1 cellular context compared by ENCODE assay signal in the genomic region with DNA sequence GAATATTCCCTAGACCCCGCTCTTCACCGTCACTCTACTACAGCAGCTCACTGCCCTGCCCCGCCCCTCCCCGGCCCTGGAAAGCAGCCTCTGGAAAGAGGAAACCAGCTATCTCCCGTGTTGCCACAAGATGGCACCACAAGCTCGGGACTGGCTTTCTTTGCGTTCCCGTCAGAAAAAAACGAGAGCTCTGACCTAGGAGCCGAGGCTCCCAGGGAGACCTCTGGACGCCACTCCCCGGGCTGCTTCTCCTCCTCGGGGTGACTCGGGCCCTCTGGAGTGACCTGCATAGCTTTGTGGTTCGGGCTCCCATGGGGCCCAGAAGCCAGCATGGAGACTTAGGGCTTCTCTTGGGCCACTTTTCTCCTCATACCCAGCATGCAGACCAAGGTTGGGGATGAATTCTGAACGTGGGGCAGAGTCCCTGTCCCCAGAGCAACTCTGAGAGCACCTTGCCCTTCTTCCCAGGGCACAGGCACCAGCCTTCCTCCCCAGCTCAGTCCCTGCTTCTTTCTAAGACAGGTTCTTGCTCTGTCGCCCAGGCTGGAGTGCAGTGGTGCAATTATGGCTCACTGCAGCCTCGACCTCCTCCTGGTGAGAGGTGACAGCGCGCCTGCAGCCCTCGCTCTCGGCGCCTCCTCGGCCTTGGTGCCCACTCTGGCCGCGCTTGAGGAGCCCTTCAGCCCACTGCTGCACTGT.
A peak's percentile ranks its signal among the peaks of the same experiment; 100 is the strongest.
TF ChIP-seq lines count a peak whose summit lies in the region.

No MANE protein-coding gene starts in this region.

TF ChIP-seq in HepG2, 621 proteins besides CTCF, POLR2A, EP300 and RAD21 (continued from another document):
- TF ChIP-seq ZNF33B (CRISPR knock-in tag; IDR thresholded peaks at IDR 0.05) (0 out of 2 replicates have a peak, but pooled peaks have one; percentile 67), MAZ (IDR thresholded peaks at IDR 0.05; ENCODE audit: borderline replicate concordance, low read depth, low read length) (peak; percentile 38; the same call in 1 of the 2 replicates), MAZ (CRISPR knock-in tag; IDR thresholded peaks at IDR 0.05; ENCODE audit: low read depth) (no peak), BCL6 (CRISPR knock-in tag; IDR thresholded peaks at IDR 0.05) (peak; percentile 58), RELA (CRISPR knock-in tag; IDR thresholded peaks at IDR 0.05) (no peak), POGZ (CRISPR knock-in tag; IDR thresholded peaks at IDR 0.05) (no peak), GABPB1 (CRISPR knock-in tag; IDR thresholded peaks at IDR 0.05) (0 out of 2 replicates have a peak, but pooled peaks have one; percentile 1), HOXA3 (CRISPR knock-in tag; IDR thresholded peaks at IDR 0.05) (0 out of 2 replicates have a peak, but pooled peaks have one; percentile 13), SALL1 (CRISPR knock-in tag; IDR thresholded peaks at IDR 0.05) (peak; percentile 17; the same call in 1 of the 2 replicates), ZNF777 (CRISPR knock-in tag; IDR thresholded peaks at IDR 0.05) (peak; percentile 65; the same call in 1 of the 2 replicates), ZNF850 (CRISPR knock-in tag; conservative IDR thresholded peaks at IDR 0.05) (no peak), SMC3 (IDR thresholded peaks at IDR 0.05; ENCODE audit: low read length) (peak; percentile 74), CREB1 (IDR thresholded peaks at IDR 0.05) (no peak), CREB1 (CRISPR knock-in tag; IDR thresholded peaks at IDR 0.05) (no peak), ZNF572 (CRISPR knock-in tag; IDR thresholded peaks at IDR 0.05) (0 out of 2 replicates have a peak, but pooled peaks have one; percentile 30), ZNF329 (CRISPR knock-in tag; IDR thresholded peaks at IDR 0.05; ENCODE audit: low read depth) (no peak), TOPORS (CRISPR knock-in tag; IDR thresholded peaks at IDR 0.05) (no peak), ZNF451 (CRISPR knock-in tag; IDR thresholded peaks at IDR 0.05) (no peak), NRL (CRISPR knock-in tag; IDR thresholded peaks at IDR 0.05; ENCODE audit: borderline replicate concordance) (0 out of 2 replicates have a peak, but pooled peaks have one; percentile 25), ZEB1 (IDR thresholded peaks at IDR 0.05; ENCODE audit: insufficient replicate concordance, low read depth) (no peak), MBNL3 (CRISPR knock-in tag; conservative IDR thresholded peaks at IDR 0.05) (no peak), ZMYM3 (CRISPR knock-in tag; IDR thresholded peaks at IDR 0.05) (0 out of 2 replicates have a peak, but pooled peaks have one; percentile 13), ELF3 (CRISPR knock-in tag; IDR thresholded peaks at IDR 0.05) (0 out of 2 replicates have a peak, but pooled peaks have one; percentile 23), XRCC5 (optimal IDR thresholded peaks at IDR 0.05; ENCODE audit: low read length) (peak; percentile 36), STAG1 (CRISPR knock-in tag; IDR thresholded peaks at IDR 0.05) (peak; percentile 87), SATB2 (CRISPR knock-in tag; IDR thresholded peaks at IDR 0.05) (no peak)
- TF ChIP-seq, protein P1, sequence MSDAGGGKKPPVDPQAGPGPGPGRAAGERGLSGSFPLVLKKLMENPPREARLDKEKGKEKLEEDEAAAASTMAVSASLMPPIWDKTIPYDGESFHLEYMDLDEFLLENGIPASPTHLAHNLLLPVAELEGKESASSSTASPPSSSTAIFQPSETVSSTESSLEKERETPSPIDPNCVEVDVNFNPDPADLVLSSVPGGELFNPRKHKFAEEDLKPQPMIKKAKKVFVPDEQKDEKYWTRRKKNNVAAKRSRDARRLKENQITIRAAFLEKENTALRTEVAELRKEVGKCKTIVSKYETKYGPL (CRISPR knock-in tag; IDR thresholded peaks at IDR 0.05) = no peak
- TF ChIP-seq, protein P2, sequence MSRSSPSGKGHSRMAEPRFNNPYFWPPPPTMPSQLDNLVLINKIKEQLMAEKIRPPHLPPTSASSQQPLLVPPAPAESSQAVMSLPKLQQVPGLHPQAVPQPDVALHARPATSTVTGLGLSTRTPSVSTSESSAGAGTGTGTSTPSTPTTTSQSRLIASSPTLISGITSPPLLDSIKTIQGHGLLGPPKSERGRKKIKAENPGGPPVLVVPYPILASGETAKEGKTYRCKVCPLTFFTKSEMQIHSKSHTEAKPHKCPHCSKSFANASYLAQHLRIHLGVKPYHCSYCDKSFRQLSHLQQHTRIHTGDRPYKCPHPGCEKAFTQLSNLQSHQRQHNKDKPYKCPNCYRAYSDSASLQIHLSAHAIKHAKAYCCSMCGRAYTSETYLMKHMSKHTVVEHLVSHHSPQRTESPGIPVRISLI (CRISPR knock-in tag; IDR thresholded peaks at IDR 0.05; ENCODE audit: borderline replicate concordance) = peak; percentile 95
- TF ChIP-seq, protein P3, sequence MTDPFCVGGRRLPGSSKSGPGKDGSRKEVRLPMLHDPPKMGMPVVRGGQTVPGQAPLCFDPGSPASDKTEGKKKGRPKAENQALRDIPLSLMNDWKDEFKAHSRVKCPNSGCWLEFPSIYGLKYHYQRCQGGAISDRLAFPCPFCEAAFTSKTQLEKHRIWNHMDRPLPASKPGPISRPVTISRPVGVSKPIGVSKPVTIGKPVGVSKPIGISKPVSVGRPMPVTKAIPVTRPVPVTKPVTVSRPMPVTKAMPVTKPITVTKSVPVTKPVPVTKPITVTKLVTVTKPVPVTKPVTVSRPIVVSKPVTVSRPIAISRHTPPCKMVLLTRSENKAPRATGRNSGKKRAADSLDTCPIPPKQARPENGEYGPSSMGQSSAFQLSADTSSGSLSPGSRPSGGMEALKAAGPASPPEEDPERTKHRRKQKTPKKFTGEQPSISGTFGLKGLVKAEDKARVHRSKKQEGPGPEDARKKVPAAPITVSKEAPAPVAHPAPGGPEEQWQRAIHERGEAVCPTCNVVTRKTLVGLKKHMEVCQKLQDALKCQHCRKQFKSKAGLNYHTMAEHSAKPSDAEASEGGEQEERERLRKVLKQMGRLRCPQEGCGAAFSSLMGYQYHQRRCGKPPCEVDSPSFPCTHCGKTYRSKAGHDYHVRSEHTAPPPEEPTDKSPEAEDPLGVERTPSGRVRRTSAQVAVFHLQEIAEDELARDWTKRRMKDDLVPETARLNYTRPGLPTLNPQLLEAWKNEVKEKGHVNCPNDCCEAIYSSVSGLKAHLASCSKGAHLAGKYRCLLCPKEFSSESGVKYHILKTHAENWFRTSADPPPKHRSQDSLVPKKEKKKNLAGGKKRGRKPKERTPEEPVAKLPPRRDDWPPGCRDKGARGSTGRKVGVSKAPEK (CRISPR knock-in tag; IDR thresholded peaks at IDR 0.05; ENCODE audit: borderline replicate concordance) = 0 out of 2 replicates have a peak, but pooled peaks have one; percentile 61
- TF ChIP-seq, protein P4, sequence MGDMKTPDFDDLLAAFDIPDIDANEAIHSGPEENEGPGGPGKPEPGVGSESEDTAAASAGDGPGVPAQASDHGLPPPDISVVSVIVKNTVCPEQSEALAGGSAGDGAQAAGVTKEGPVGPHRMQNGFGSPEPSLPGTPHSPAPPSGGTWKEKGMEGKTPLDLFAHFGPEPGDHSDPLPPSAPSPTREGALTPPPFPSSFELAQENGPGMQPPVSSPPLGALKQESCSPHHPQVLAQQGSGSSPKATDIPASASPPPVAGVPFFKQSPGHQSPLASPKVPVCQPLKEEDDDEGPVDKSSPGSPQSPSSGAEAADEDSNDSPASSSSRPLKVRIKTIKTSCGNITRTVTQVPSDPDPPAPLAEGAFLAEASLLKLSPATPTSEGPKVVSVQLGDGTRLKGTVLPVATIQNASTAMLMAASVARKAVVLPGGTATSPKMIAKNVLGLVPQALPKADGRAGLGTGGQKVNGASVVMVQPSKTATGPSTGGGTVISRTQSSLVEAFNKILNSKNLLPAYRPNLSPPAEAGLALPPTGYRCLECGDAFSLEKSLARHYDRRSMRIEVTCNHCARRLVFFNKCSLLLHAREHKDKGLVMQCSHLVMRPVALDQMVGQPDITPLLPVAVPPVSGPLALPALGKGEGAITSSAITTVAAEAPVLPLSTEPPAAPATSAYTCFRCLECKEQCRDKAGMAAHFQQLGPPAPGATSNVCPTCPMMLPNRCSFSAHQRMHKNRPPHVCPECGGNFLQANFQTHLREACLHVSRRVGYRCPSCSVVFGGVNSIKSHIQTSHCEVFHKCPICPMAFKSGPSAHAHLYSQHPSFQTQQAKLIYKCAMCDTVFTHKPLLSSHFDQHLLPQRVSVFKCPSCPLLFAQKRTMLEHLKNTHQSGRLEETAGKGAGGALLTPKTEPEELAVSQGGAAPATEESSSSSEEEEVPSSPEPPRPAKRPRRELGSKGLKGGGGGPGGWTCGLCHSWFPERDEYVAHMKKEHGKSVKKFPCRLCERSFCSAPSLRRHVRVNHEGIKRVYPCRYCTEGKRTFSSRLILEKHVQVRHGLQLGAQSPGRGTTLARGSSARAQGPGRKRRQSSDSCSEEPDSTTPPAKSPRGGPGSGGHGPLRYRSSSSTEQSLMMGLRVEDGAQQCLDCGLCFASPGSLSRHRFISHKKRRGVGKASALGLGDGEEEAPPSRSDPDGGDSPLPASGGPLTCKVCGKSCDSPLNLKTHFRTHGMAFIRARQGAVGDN (CRISPR knock-in tag; IDR thresholded peaks at IDR 0.05) = peak; percentile 46; the same call in 1 of the 2 replicates
- TF ChIP-seq, protein P5, sequence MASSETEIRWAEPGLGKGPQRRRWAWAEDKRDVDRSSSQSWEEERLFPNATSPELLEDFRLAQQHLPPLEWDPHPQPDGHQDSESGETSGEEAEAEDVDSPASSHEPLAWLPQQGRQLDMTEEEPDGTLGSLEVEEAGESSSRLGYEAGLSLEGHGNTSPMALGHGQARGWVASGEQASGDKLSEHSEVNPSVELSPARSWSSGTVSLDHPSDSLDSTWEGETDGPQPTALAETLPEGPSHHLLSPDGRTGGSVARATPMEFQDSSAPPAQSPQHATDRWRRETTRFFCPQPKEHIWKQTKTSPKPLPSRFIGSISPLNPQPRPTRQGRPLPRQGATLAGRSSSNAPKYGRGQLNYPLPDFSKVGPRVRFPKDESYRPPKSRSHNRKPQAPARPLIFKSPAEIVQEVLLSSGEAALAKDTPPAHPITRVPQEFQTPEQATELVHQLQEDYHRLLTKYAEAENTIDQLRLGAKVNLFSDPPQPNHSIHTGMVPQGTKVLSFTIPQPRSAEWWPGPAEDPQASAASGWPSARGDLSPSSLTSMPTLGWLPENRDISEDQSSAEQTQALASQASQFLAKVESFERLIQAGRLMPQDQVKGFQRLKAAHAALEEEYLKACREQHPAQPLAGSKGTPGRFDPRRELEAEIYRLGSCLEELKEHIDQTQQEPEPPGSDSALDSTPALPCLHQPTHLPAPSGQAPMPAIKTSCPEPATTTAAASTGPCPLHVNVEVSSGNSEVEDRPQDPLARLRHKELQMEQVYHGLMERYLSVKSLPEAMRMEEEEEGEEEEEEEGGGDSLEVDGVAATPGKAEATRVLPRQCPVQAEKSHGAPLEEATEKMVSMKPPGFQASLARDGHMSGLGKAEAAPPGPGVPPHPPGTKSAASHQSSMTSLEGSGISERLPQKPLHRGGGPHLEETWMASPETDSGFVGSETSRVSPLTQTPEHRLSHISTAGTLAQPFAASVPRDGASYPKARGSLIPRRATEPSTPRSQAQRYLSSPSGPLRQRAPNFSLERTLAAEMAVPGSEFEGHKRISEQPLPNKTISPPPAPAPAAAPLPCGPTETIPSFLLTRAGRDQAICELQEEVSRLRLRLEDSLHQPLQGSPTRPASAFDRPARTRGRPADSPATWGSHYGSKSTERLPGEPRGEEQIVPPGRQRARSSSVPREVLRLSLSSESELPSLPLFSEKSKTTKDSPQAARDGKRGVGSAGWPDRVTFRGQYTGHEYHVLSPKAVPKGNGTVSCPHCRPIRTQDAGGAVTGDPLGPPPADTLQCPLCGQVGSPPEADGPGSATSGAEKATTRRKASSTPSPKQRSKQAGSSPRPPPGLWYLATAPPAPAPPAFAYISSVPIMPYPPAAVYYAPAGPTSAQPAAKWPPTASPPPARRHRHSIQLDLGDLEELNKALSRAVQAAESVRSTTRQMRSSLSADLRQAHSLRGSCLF (CRISPR knock-in tag; IDR thresholded peaks at IDR 0.05; ENCODE audit: borderline replicate concordance) = no peak
TF ChIP-seq in HepG2: peak in this region for 42.
